In genomic region chr1:160056648-160057169, GRCh38 we compare ENCODE assay signal across 25 cellular contexts. TPM values are rescaled to one million over a fixed set of nuclear protein-coding genes. Genes with fewer than 3 reads are reported as not detected.
A peak's percentile ranks its signal among the peaks of the same experiment; 100 is the strongest.
DNase-seq lines count a peak whose midpoint lies in the region; ATAC-seq and TF ChIP-seq lines count a peak whose summit lies in the region.
"Had no signal": no experiment of that assay in that cellular context is flagged by ENCODE, and none has a peak within 500 bp of the region (broad histone marks: within the 10 kb centered on the region; RNA-seq: fewer than 3 reads in every experiment).

No MANE protein-coding gene starts in this region.

- DNase-seq in activated CD4-positive, alpha-beta T cell treated with anti-CD3 and anti-CD28 coated beads for 36 hours, result no peak
- no peak for DNase-seq in activated CD4-positive, alpha-beta T cell treated with anti-CD3 and anti-CD28 coated beads for 48 hours
- no peak for DNase-seq in PC-9
- DNase-seq in NCI-H1092 treated with DMSO at 0.1 percent for 48 hours (lab: John Stamatoyannopoulos, UW), result no peak
- DNase-seq: CD8-positive, alpha-beta memory T cell; GDM1; GOT3; HCEC 1CT; Karpas-422; NCI-H1417; NCI-H1694 treated with DMSO at 0.1 percent for 48 hours; NCI-H2081 treated with DMSO at 0.1 percent for 48 hours; NCI-H2171 treated with DMSO at 0.1 percent for 48 hours; NCI-H524 treated with DMSO at 0.1 percent for 48 hours; NCI-H82; OCI-M1; Right ventricle myocardium superior; SW 1271 had no signal

- no TSS peak for BruUV-seq in PC-9 (replicated peaks; lab: Mats Ljungman, UMichigan)

- H3K27me3 Mint-ChIP-seq in activated CD4-positive, alpha-beta T cell treated with anti-CD3 and anti-CD28 coated beads for 36 hours, result peaks cover 10% of the 10 kb centered on the region

- H3K4me1 Mint-ChIP-seq in activated CD4-positive, alpha-beta T cell treated with anti-CD3 and anti-CD28 coated beads for 36 hours, result no peaks in the 10 kb centered on the region
- H3K4me1 Mint-ChIP-seq: CD8-positive, alpha-beta memory T cell had no signal

- no peaks in the 10 kb centered on the region for H3K9me2 ChIP-seq in PC-9 (ENCODE audit: insufficient read depth)

- H4K20me1 ChIP-seq in PC-9 (ENCODE audit: insufficient read depth), result no peaks in the 10 kb centered on the region

- H3K27ac ChIP-seq in layer of hippocampus (ENCODE audit: low read depth, low read length) (peak overlapping the region; percentile 12), PC-9 (no peak overlapping the region)
- H3K27ac ChIP-seq: C4-2B, SK-N-MC had no signal

- no peaks in the 10 kb centered on the region for H3F3A ChIP-seq in PC-9 (ENCODE audit: insufficient read depth, low read depth)

- H3K79me2 ChIP-seq in PC-9 (ENCODE audit: low read depth), result no peaks in the 10 kb centered on the region

- intact Hi-C loops in activated CD4-positive, alpha-beta T cell treated with anti-CD3 and anti-CD28 coated beads for 36 hours (cut with DNase I, micrococcal nuclease), result no loop called here
- intact Hi-C loops in PC-9 (cut with micrococcal nuclease; ENCODE audit: unreplicated experiment), result no loop called here

- no peaks in the 10 kb centered on the region for H3K9me3 Mint-ChIP-seq in activated CD4-positive, alpha-beta T cell treated with anti-CD3 and anti-CD28 coated beads for 36 hours (ENCODE audit: low read depth)
- H3K9me3 Mint-ChIP-seq: CD8-positive, alpha-beta memory T cell; IgD-negative memory B cell had no signal

- no peaks in the 10 kb centered on the region for H3K9me3 ChIP-seq in PC-9 (ENCODE audit: insufficient read depth, low read depth)

- no peaks in the 10 kb centered on the region for H3K36me3 Mint-ChIP-seq in activated CD4-positive, alpha-beta T cell treated with anti-CD3 and anti-CD28 coated beads for 36 hours (ENCODE audit: low read depth)
- H3K36me3 Mint-ChIP-seq: IgD-negative memory B cell had no signal

- no peak overlapping the region for H2AFZ ChIP-seq in PC-9

- no peak overlapping the region for H3K4me3 Mint-ChIP-seq in activated CD4-positive, alpha-beta T cell treated with anti-CD3 and anti-CD28 coated beads for 36 hours
- H3K4me3 Mint-ChIP-seq: CD8-positive, alpha-beta memory T cell; IgD-negative memory B cell had no signal

- no peak overlapping the region for H3K4me2 ChIP-seq in PC-9

- CTCF ChIA-PET in activated CD4-positive, alpha-beta T cell treated with anti-CD3 and anti-CD28 coated beads for 36 hours (lab: Charles Lee), result interaction anchor here (0.6 to 38.5 kb wide), 3 partner anchors 10 to 27 kb away, joined by 3 to 636 read pairs (median 7); partner anchors contain the start of genes KCNJ10 and KCNJ9
- CTCF ChIA-PET in PC-9 (lab: Charles Lee), result no interaction called here

- peak; percentile 58 for ATAC-seq in activated CD4-positive, alpha-beta T cell treated with anti-CD3 and anti-CD28 coated beads for 36 hours
- no peak for ATAC-seq in HG03565 (IDR thresholded peaks at IDR 0.05; ENCODE audit: unreplicated experiment)

- no peak for TF ChIP-seq CTCF in PC-9 (conservative IDR thresholded peaks at IDR 0.05)

- POLR2A ChIA-PET in activated CD4-positive, alpha-beta T cell treated with anti-CD3 and anti-CD28 coated beads for 36 hours (lab: Charles Lee), result no interaction called here
- POLR2A ChIA-PET in PC-9 (lab: Charles Lee; ENCODE audit: unreplicated experiment), result no interaction called here

- H3K36me3 ChIP-seq in PC-9 (ENCODE audit: low read depth), result no peaks in the 10 kb centered on the region

- H3K27ac Mint-ChIP-seq in activated CD4-positive, alpha-beta T cell treated with anti-CD3 and anti-CD28 coated beads for 36 hours, result no peak overlapping the region
- H3K27ac Mint-ChIP-seq: CD8-positive, alpha-beta memory T cell; IgD-negative memory B cell had no signal

- peaks cover 6% of the 10 kb centered on the region; the same call in 1 of the 2 replicates for H3K4me1 ChIP-seq in PC-9 (replicated peaks; ENCODE audit: insufficient read depth)

- no peaks in the 10 kb centered on the region for H3K27me3 ChIP-seq in layer of hippocampus (ENCODE audit: control insufficient read depth, insufficient read depth, low read length)
- peaks cover 85% of the 10 kb centered on the region for H3K27me3 ChIP-seq in PC-9 (ENCODE audit: insufficient read depth, low read depth)

- H3K4me3 ChIP-seq in PC-9, result no peak overlapping the region
- H3K4me3 ChIP-seq: SK-N-MC had no signal

RNA-seq across cellular contexts. Expression of gene KCNJ10, which starts 13.3 kb away (rescaled TPM):
- total RNA-seq in activated CD4-positive, alpha-beta T cell treated with anti-CD3 and anti-CD28 coated beads for 36 hours, result under 1 TPM; 0.11 TPM
- not detected in 2 replicates for total RNA-seq in PC-9 (2021)
- total RNA-seq: A172, M059J had no signal

RNA-seq across cellular contexts. Expression of gene KCNJ9, which starts 24.6 kb away (rescaled TPM):
- under 1 TPM; 0.04 to 0.05 TPM for total RNA-seq in activated CD4-positive, alpha-beta T cell treated with anti-CD3 and anti-CD28 coated beads for 36 hours
- not detected in 2 replicates for total RNA-seq in PC-9 (2021)
- total RNA-seq: A172, M059J, Right ventricle myocardium superior had no signal

RNA-seq across cellular contexts. Expression of gene PIGM, which starts 24.9 kb away (rescaled TPM):
- total RNA-seq in activated CD4-positive, alpha-beta T cell treated with anti-CD3 and anti-CD28 coated beads for 36 hours, result 1 to 10 TPM; 4.3 to 4.7 TPM
- total RNA-seq in PC-9 (2021), result 3.3 and 4.0 TPM in 2 replicates

RNA-seq across cellular contexts. Expression of gene IGSF8, which starts 41.7 kb away (rescaled TPM):
- total RNA-seq in activated CD4-positive, alpha-beta T cell treated with anti-CD3 and anti-CD28 coated beads for 36 hours, result 10 to 100 TPM; 29.2 to 33.8 TPM
- total RNA-seq in PC-9 (2021), result 27.4 and 38.0 TPM in 2 replicates

RNA-seq across cellular contexts. Expression of gene ATP1A2, which starts 58.9 kb away (rescaled TPM):
- not detected for total RNA-seq in activated CD4-positive, alpha-beta T cell treated with anti-CD3 and anti-CD28 coated beads for 36 hours
- 1.1 TPM in 2 replicates for total RNA-seq in PC-9 (2021)
- total RNA-seq: CD8-positive, alpha-beta memory T cell; M059J had no signal
